1 cellular context compared by ENCODE assay signal in the genomic region with DNA sequence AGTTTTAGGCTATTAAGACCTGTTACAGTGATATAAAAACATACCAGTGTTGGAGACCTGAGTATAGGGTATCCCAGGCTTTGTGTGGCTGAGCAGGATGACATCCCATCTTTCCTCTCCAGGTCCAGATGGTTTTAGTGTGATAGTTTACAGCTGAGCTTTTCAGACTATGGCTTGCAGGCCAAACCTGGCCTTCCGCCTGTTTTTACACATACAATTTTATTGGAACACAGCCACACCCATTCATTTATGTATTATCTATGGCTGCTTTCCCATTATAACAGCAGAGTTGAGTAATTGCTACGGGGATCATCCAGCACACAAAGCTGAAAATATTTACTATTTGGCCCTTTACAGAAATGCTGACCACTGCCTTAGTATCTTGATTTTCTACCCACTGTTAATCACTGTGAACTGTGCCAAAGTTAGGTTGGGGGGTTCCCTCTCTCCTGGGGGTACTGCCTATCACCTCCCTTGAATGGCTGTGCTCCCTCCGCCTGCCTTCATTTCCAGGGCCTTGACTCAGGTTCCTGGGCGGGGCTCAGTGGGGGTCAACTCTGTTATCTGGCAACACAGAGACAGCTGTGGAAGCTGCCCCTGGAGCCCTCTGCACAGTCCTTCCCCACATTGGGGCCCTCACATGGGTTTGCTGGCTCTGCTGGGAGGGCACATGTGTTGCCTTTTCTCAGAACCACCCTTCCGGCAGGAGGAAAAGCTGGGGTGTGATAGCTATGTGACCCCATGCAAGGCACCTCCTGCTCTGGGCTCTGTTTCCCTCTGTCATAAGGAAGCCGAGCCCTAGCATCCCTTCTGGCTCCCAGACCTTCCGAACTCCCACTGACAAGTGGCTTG.
TF ChIP-seq lines count a peak whose summit lies in the region.

No MANE protein-coding gene starts in this region.

TF ChIP-seq in K562, 482 proteins besides CTCF, POLR2A, EP300 and RAD21 (continued from another document and continues in another):
- TF ChIP-seq ZFP1 (CRISPR knock-in tag; IDR thresholded peaks at IDR 0.05) (no peak), ZNF12 (CRISPR knock-in tag; IDR thresholded peaks at IDR 0.05) (no peak), CHD2 (IDR thresholded peaks at IDR 0.05; ENCODE audit: low read depth, low read length) (0 out of 2 replicates have a peak, but pooled peaks have one; percentile 33), U2AF2 (optimal IDR thresholded peaks at IDR 0.05; ENCODE audit: low read depth, low read length) (no peak), CCAR2 (IDR thresholded peaks at IDR 0.05; ENCODE audit: low read depth, low read length) (0 out of 2 replicates have a peak, but pooled peaks have one; percentile 62), LARP7 (IDR thresholded peaks at IDR 0.05) (peak; percentile 45; the same call in 1 of the 2 replicates), ZNF551 (CRISPR knock-in tag; IDR thresholded peaks at IDR 0.05) (no peak), THRAP3 (IDR thresholded peaks at IDR 0.05; ENCODE audit: borderline replicate concordance) (no peak), SRSF9 (IDR thresholded peaks at IDR 0.05; ENCODE audit: borderline replicate concordance, low read depth, low read length) (no peak), THAP7 (CRISPR knock-in tag; IDR thresholded peaks at IDR 0.05) (no peak), SAFB2 (IDR thresholded peaks at IDR 0.05; ENCODE audit: borderline replicate concordance, low read depth, low read length, severe bottlenecking) (no peak), ZNF695 (CRISPR knock-in tag; IDR thresholded peaks at IDR 0.05) (no peak), SFPQ (IDR thresholded peaks at IDR 0.05; ENCODE audit: low read depth, low read length) (no peak), SMAD3 (CRISPR knock-in tag; conservative IDR thresholded peaks at IDR 0.05) (no peak), ZNF277 (CRISPR knock-in tag; IDR thresholded peaks at IDR 0.05; ENCODE audit: borderline replicate concordance) (no peak), ZNF507 (tag; conservative IDR thresholded peaks at IDR 0.05) (no peak), EGR1 (conservative IDR thresholded peaks at IDR 0.05) (no peak; the same call in 1 of the 2 replicates), CREB1 (IDR thresholded peaks at IDR 0.05) (no peak; the same call in 1 of the 2 replicates), CREB1 (CRISPR knock-in tag; IDR thresholded peaks at IDR 0.05) (no peak), MITF (IDR thresholded peaks at IDR 0.05) (no peak), TAL1 (IDR thresholded peaks at IDR 0.05) (peak; percentile 85), ZNF224 (CRISPR knock-in tag; IDR thresholded peaks at IDR 0.05) (no peak), ZNF668 (CRISPR knock-in tag; IDR thresholded peaks at IDR 0.05) (no peak), HMGN3 (IDR thresholded peaks at IDR 0.05; ENCODE audit: borderline replicate concordance, extremely low read depth, insufficient read length, low read depth, low read length) (no peak), FOS (IDR thresholded peaks at IDR 0.05; ENCODE audit: extremely low read depth, insufficient read length) (no peak), LCOR (CRISPR knock-in tag; IDR thresholded peaks at IDR 0.05) (peak; percentile 43; the same call in 1 of the 2 replicates), FUS (optimal IDR thresholded peaks at IDR 0.05; ENCODE audit: low read depth, low read length) (no peak), FOXA1 (IDR thresholded peaks at IDR 0.05; ENCODE audit: borderline replicate concordance) (no peak), SMC3 (conservative IDR thresholded peaks at IDR 0.05; ENCODE audit: insufficient read depth, low read depth, low read length) (peak; percentile 26; the same call in 1 of the 2 replicates), SMAD1 (IDR thresholded peaks at IDR 0.05; ENCODE audit: low read depth, low read length, partially characterized antibody) (no peak), ZEB2 (IDR thresholded peaks at IDR 0.05) (peak; percentile 10; the same call in 1 of the 2 replicates), ZZZ3 (IDR thresholded peaks at IDR 0.05) (no peak), PHF21A (IDR thresholded peaks at IDR 0.05; ENCODE audit: borderline replicate concordance, low read depth) (peak; percentile 58; the same call in 1 of the 2 replicates), ETS1 (conservative IDR thresholded peaks at IDR 0.05; ENCODE audit: control insufficient read depth, low read depth, low read length) (peak; percentile 87), CTCFL (IDR thresholded peaks at IDR 0.05; ENCODE audit: borderline replicate concordance, insufficient read depth, low read depth, low read length, poor library complexity, severe bottlenecking) (no peak), ZNF644 (tag; IDR thresholded peaks at IDR 0.05; ENCODE audit: low read depth) (no peak), CBFA2T2 (conservative IDR thresholded peaks at IDR 0.05) (peak; percentile 96), TCF3 (CRISPR knock-in tag; IDR thresholded peaks at IDR 0.05) (peak; percentile 95), ETV5 (CRISPR knock-in tag; IDR thresholded peaks at IDR 0.05; ENCODE audit: low read depth) (peak; percentile 90), GABPA (tag; conservative IDR thresholded peaks at IDR 0.05; ENCODE audit: low read depth) (no peak), MAFK (IDR thresholded peaks at IDR 0.05; ENCODE audit: low read length) (peak; percentile 20; the same call in 1 of the 2 replicates), ASH1L (IDR thresholded peaks at IDR 0.05; ENCODE audit: borderline replicate concordance, low read depth, partially characterized antibody) (no peak), FOXJ3 (CRISPR knock-in tag; IDR thresholded peaks at IDR 0.05) (no peak), ZNF197 (CRISPR knock-in tag; IDR thresholded peaks at IDR 0.05; ENCODE audit: low read depth) (no peak), MCM5 (IDR thresholded peaks at IDR 0.05; ENCODE audit: low read depth) (no peak), HNRNPUL1 (IDR thresholded peaks at IDR 0.05; ENCODE audit: low read length) (no peak), TEAD1 (CRISPR knock-in tag; IDR thresholded peaks at IDR 0.05) (0 out of 4 replicates have a peak, but pooled peaks of 1 of the 2 experiments have one; percentile 49), KHSRP (IDR thresholded peaks at IDR 0.05) (no peak), NELFE (IDR thresholded peaks at IDR 0.05; ENCODE audit: insufficient read depth, insufficient read length) (no peak)
- TF ChIP-seq, protein P1, sequence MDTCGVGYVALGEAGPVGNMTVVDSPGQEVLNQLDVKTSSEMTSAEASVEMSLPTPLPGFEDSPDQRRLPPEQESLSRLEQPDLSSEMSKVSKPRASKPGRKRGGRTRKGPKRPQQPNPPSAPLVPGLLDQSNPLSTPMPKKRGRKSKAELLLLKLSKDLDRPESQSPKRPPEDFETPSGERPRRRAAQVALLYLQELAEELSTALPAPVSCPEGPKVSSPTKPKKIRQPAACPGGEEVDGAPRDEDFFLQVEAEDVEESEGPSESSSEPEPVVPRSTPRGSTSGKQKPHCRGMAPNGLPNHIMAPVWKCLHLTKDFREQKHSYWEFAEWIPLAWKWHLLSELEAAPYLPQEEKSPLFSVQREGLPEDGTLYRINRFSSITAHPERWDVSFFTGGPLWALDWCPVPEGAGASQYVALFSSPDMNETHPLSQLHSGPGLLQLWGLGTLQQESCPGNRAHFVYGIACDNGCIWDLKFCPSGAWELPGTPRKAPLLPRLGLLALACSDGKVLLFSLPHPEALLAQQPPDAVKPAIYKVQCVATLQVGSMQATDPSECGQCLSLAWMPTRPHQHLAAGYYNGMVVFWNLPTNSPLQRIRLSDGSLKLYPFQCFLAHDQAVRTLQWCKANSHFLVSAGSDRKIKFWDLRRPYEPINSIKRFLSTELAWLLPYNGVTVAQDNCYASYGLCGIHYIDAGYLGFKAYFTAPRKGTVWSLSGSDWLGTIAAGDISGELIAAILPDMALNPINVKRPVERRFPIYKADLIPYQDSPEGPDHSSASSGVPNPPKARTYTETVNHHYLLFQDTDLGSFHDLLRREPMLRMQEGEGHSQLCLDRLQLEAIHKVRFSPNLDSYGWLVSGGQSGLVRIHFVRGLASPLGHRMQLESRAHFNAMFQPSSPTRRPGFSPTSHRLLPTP (IDR thresholded peaks at IDR 0.05; ENCODE audit: borderline replicate concordance, extremely low read depth, insufficient read length) = no peak
- TF ChIP-seq, protein P2, sequence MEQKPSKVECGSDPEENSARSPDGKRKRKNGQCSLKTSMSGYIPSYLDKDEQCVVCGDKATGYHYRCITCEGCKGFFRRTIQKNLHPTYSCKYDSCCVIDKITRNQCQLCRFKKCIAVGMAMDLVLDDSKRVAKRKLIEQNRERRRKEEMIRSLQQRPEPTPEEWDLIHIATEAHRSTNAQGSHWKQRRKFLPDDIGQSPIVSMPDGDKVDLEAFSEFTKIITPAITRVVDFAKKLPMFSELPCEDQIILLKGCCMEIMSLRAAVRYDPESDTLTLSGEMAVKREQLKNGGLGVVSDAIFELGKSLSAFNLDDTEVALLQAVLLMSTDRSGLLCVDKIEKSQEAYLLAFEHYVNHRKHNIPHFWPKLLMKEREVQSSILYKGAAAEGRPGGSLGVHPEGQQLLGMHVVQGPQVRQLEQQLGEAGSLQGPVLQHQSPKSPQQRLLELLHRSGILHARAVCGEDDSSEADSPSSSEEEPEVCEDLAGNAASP (IDR thresholded peaks at IDR 0.05) = no peak
- TF ChIP-seq, protein P3, sequence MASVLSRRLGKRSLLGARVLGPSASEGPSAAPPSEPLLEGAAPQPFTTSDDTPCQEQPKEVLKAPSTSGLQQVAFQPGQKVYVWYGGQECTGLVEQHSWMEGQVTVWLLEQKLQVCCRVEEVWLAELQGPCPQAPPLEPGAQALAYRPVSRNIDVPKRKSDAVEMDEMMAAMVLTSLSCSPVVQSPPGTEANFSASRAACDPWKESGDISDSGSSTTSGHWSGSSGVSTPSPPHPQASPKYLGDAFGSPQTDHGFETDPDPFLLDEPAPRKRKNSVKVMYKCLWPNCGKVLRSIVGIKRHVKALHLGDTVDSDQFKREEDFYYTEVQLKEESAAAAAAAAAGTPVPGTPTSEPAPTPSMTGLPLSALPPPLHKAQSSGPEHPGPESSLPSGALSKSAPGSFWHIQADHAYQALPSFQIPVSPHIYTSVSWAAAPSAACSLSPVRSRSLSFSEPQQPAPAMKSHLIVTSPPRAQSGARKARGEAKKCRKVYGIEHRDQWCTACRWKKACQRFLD (CRISPR knock-in tag; IDR thresholded peaks at IDR 0.05) = peak; percentile 52; the same call in 1 of the 2 replicates
